Comparison of ENCODE assay signal across 1 cellular context in the genomic region with DNA sequence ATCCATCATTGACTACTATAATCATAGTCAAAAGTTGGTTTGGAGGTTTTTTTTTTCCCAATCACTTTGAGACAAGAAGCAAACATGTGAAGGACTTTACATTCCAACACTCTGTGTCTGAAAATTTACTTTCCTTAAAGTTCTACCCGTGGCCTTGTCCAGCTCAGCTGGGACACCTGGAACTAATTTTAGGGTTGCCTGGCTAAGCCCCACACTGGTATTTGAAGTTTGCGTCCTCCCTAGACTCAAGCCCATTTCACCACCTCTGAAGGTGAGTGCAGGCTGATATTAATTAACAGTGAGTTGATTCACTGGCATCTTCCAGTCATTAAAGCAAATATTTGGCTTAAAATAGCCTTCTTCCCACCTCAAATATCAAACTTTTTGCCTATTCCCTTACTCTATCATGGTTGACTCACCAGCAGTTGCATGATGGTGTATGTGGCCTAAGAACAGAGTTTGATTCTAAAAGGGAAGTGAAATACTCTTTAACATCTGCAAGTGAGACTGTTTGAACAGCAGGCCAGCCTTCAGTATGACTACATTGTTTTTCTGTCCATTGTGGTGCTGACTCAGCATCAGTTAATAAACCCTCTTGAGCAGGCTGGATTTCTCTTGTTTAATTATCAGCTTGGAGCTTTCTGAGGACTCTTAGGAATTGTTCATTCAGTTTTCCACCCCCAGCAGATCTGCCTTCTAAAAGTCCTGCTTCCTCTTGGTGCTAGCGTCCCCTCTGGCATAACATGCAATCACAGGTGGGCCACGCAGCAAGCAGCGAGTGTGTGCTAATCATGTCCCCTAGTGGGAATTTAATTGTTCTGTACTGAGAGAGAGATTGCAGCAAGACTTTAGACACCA.
A peak's percentile ranks its signal among the peaks of the same experiment; 100 is the strongest.
TF ChIP-seq lines count a peak whose summit lies in the region.

No MANE protein-coding gene starts in this region.

TF ChIP-seq in IMR-90, 13 proteins besides CTCF, POLR2A, EP300 and RAD21:
- TF ChIP-seq USF2 (IDR thresholded peaks at IDR 0.05; ENCODE audit: low read depth, low read length) (no peak), FOS (IDR thresholded peaks at IDR 0.05; ENCODE audit: low read depth, low read length) (peak; percentile 13; the same call in 1 of the 2 replicates), SMC3 (IDR thresholded peaks at IDR 0.05; ENCODE audit: low read depth, low read length) (peak; percentile 35), CHD1 (IDR thresholded peaks at IDR 0.05; ENCODE audit: low read depth, low read length) (no peak), CEBPB (IDR thresholded peaks at IDR 0.05; ENCODE audit: low read depth, low read length) (peak; percentile 46; the same call in 1 of the 2 replicates), MAFK (IDR thresholded peaks at IDR 0.05; ENCODE audit: low read depth, low read length) (peak; percentile 99)
